ENCODE assay signal across 8 cellular contexts in the genomic region with DNA sequence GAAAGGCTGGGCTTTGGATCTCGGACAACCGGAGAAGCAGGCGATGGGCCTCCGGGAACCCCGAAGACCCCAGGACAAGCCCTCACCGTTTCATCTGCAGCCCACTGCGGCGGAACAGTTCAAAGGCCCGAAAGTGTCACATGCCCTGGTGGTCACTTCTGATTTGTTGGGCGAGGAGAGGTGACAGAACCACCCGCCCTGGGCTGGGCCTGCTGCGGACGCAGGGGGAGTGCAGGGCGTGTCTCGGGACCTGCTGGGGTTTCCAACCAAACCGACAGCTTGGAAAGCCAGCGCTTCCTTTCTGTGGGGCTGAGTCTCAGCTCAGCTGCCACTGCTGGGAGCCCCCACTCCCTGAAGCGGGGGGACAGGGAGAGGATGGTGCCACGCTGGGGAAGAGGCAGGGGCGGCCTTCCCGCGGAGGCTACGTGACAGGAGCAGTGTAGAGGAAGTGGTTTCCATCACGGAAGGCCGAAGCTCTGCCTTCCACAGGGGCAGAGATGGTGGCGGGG. TPM values are rescaled to one million over a fixed set of nuclear protein-coding genes. Genes with fewer than 3 reads are reported as not detected.
DNase-seq lines count a peak whose midpoint lies in the region; ATAC-seq lines count a peak whose summit lies in the region.

No MANE protein-coding gene starts in this region.

- peak; percentile 19 to 52 for ATAC-seq in CD4-positive, CD25-positive, alpha-beta regulatory T cell (ENCODE audit: low read depth in 2 of 2)
- ATAC-seq in HG03571 (IDR thresholded peaks at IDR 0.05; ENCODE audit: unreplicated experiment) (peak; percentile 40), HG02884 (IDR thresholded peaks at IDR 0.05; ENCODE audit: unreplicated experiment) (no peak)
- peak; percentile 92 for ATAC-seq in activated T-helper 17 cell treated with anti-CD3 and anti-CD28 coated beads, Interleukin-2, amount 50 U/mL, for 72 hours (replicated peaks)
- peak; percentile 48 to 56 for ATAC-seq in naive thymus-derived CD8-positive, alpha-beta T cell

- H3K4me3 Mint-ChIP-seq in CD4-positive, CD25-positive, alpha-beta regulatory T cell, result peak overlapping the region; percentile 54 to 85 (median 76)
- peak overlapping the region; percentile 90 for H3K4me3 Mint-ChIP-seq in activated T-helper 17 cell treated with anti-CD3 and anti-CD28 coated beads, Interleukin-2, amount 50 U/mL, for 72 hours
- H3K4me3 Mint-ChIP-seq in naive thymus-derived CD8-positive, alpha-beta T cell, result peak overlapping the region; percentile 58 to 84 (median 78)

- H3K4me1 ChIP-seq in CD4-positive, CD25-positive, alpha-beta regulatory T cell (ENCODE audit: control insufficient read depth, insufficient read depth, low read length, poor library complexity, severe bottlenecking), result peaks cover 41% of the 10 kb centered on the region

- H3K36me3 Mint-ChIP-seq in CD4-positive, CD25-positive, alpha-beta regulatory T cell, result peaks cover 5% of the 10 kb centered on the region
- peaks cover 32% of the 10 kb centered on the region for H3K36me3 Mint-ChIP-seq in activated T-helper 17 cell treated with anti-CD3 and anti-CD28 coated beads, Interleukin-2, amount 50 U/mL, for 72 hours (ENCODE audit: low read depth)
- peaks cover 0 to 5% (median 0%) of the 10 kb centered on the region in 3 donors for H3K36me3 Mint-ChIP-seq in naive thymus-derived CD8-positive, alpha-beta T cell

- H3K9me3 Mint-ChIP-seq in CD4-positive, CD25-positive, alpha-beta regulatory T cell, result peaks cover 0 to 1% (median 0%) of the 10 kb centered on the region in 7 donors
- no peaks in the 10 kb centered on the region for H3K9me3 Mint-ChIP-seq in activated T-helper 17 cell treated with anti-CD3 and anti-CD28 coated beads, Interleukin-2, amount 50 U/mL, for 72 hours
- H3K9me3 Mint-ChIP-seq in naive thymus-derived CD8-positive, alpha-beta T cell, result no peaks in the 10 kb centered on the region

- POLR2A ChIA-PET in naive thymus-derived CD8-positive, alpha-beta T cell (lab: Charles Lee), result interaction anchor here (0.5 to 2.3 kb wide), 20 partner anchors 9 to 1811 kb away, joined by 3 to 48 read pairs (median 6); a partner anchor contains a TSS

- peak overlapping the region; percentile 89 to 96 (median 90) for H3K27ac Mint-ChIP-seq in CD4-positive, CD25-positive, alpha-beta regulatory T cell
- peak overlapping the region; percentile 93 for H3K27ac Mint-ChIP-seq in activated T-helper 17 cell treated with anti-CD3 and anti-CD28 coated beads, Interleukin-2, amount 50 U/mL, for 72 hours
- peak overlapping the region; percentile 78 to 96 (median 94) for H3K27ac Mint-ChIP-seq in naive thymus-derived CD8-positive, alpha-beta T cell

- DNase-seq in CD4-positive, CD25-positive, alpha-beta regulatory T cell, result peak in 2 of 3 donors; percentile 30 to 51
- peak in 7 of 10 donors; percentile 14 to 64 (median 40) for DNase-seq in naive thymus-derived CD8-positive, alpha-beta T cell
- no peak for DNase-seq in effector CD8-positive, alpha-beta T cell (lab: John Stamatoyannopoulos, UW)
- DNase-seq in NCI-H526 (lab: John Stamatoyannopoulos, UW), result no peak
- DNase-seq in caudate nucleus (lab: John Stamatoyannopoulos, UW), result no peak

- no peaks in the 10 kb centered on the region for H3K27me3 Mint-ChIP-seq in CD4-positive, CD25-positive, alpha-beta regulatory T cell
- no peaks in the 10 kb centered on the region for H3K27me3 Mint-ChIP-seq in activated T-helper 17 cell treated with anti-CD3 and anti-CD28 coated beads, Interleukin-2, amount 50 U/mL, for 72 hours
- no peaks in the 10 kb centered on the region for H3K27me3 Mint-ChIP-seq in naive thymus-derived CD8-positive, alpha-beta T cell

- H3K27ac ChIP-seq in CD4-positive, CD25-positive, alpha-beta regulatory T cell (ENCODE audit: insufficient read depth, low read length, poor library complexity, severe bottlenecking), result peak overlapping the region; percentile 72
- no peak overlapping the region for H3K27ac ChIP-seq in caudate nucleus (ENCODE audit: low read depth, low read length)

- H3K27me3 ChIP-seq in CD4-positive, CD25-positive, alpha-beta regulatory T cell (ENCODE audit: control insufficient read depth, insufficient read depth, low read length), result no peaks in the 10 kb centered on the region

- no peak overlapping the region for H3K4me3 ChIP-seq in CD4-positive, CD25-positive, alpha-beta regulatory T cell (ENCODE audit: low read depth, low read length)

- H3K36me3 ChIP-seq in CD4-positive, CD25-positive, alpha-beta regulatory T cell (ENCODE audit: control insufficient read depth, insufficient read depth, low read length), result peaks cover 3% of the 10 kb centered on the region

- H3K9me3 ChIP-seq in CD4-positive, CD25-positive, alpha-beta regulatory T cell (ENCODE audit: control insufficient read depth in 2 of 2, low read length in 2 of 2), result no peaks in the 10 kb centered on the region

- H3K4me1 Mint-ChIP-seq in CD4-positive, CD25-positive, alpha-beta regulatory T cell, result peaks cover 4 to 50% (median 8%) of the 10 kb centered on the region in 4 donors
- no peaks in the 10 kb centered on the region for H3K4me1 Mint-ChIP-seq in activated T-helper 17 cell treated with anti-CD3 and anti-CD28 coated beads, Interleukin-2, amount 50 U/mL, for 72 hours
- peaks cover 18 to 56% (median 46%) of the 10 kb centered on the region in 4 donors for H3K4me1 Mint-ChIP-seq in naive thymus-derived CD8-positive, alpha-beta T cell

RNA-seq across cellular contexts. Expression of a gene that starts 22.8 kb away (rescaled TPM):
- 50.5 TPM for total RNA-seq in CD4-positive, CD25-positive, alpha-beta regulatory T cell
- polyA plus RNA-seq in CD4-positive, CD25-positive, alpha-beta regulatory T cell, result 10 to 100 TPM; 19.6 to 30.4 (median 23.7) TPM
- total RNA-seq in activated T-helper 17 cell treated with anti-CD3 and anti-CD28 coated beads, Interleukin-2, amount 50 U/mL, for 72 hours, result 10 to 100 TPM; 38.5 to 41.3 TPM
- 10 to 100 TPM; 59.9 TPM for total RNA-seq in naive thymus-derived CD8-positive, alpha-beta T cell
- 10 to 100 TPM; 31.3 to 52.2 (median 31.5) TPM for polyA plus RNA-seq in naive thymus-derived CD8-positive, alpha-beta T cell

RNA-seq across cellular contexts. Expression of a gene that starts 34.5 kb away (rescaled TPM):
- total RNA-seq in CD4-positive, CD25-positive, alpha-beta regulatory T cell, result 98.2 TPM
- 10 to 100 TPM; 38.5 to 70.2 (median 56.6) TPM for polyA plus RNA-seq in CD4-positive, CD25-positive, alpha-beta regulatory T cell
- 100 to 1,000 TPM; 143 to 155 TPM for total RNA-seq in activated T-helper 17 cell treated with anti-CD3 and anti-CD28 coated beads, Interleukin-2, amount 50 U/mL, for 72 hours
- total RNA-seq in naive thymus-derived CD8-positive, alpha-beta T cell, result 100 to 1,000 TPM; 119 to 134 TPM
- 100 to 1,000 TPM in 1 of 3 donors, 10 to 100 TPM in 2; 48.0 to 101 (median 67.3) TPM for polyA plus RNA-seq in naive thymus-derived CD8-positive, alpha-beta T cell

Comparison
In these comparisons a context has a peak if more than half of its experiments do, and no peak if none do; other contexts are left out.
1. DNase-seq: peak in CD4-positive, CD25-positive, alpha-beta regulatory T cell (2 of 3) and naive thymus-derived CD8-positive, alpha-beta T cell (7 of 10); none in effector CD8-positive, alpha-beta T cell (single experiment), NCI-H526 (0 of 2) and caudate nucleus (0 of 61).
2. Peak in every context shown above with its lines, with median percentiles within 50 percentile points of each other: H3K27ac Mint-ChIP-seq and H3K4me3 Mint-ChIP-seq.